In genomic region chr7:83524286-83525075, GRCh38 we compare ENCODE assay signal across 25 cellular contexts.
DNase-seq lines count a peak whose midpoint lies in the region; ATAC-seq and TF ChIP-seq lines count a peak whose summit lies in the region.
"Had no signal": no experiment of that assay in that cellular context is flagged by ENCODE, and none has a peak within 500 bp of the region (broad histone marks: within the 10 kb centered on the region; RNA-seq: fewer than 3 reads in every experiment).

No MANE protein-coding gene starts in this region.

- H3K4me3 ChIP-seq in choroid plexus epithelial cell (ENCODE audit: low read depth, low read length) (no peak overlapping the region), esophagus squamous epithelium (no peak overlapping the region)
- H3K4me3 ChIP-seq: body of pancreas, GM12878, heart right ventricle, lower lobe of right lung, sigmoid colon, testis had no signal

- H3K4me1 ChIP-seq in esophagus squamous epithelium, result no peaks in the 10 kb centered on the region
- H3K4me1 ChIP-seq: body of pancreas, heart right ventricle, lower lobe of right lung, testis had no signal

- no peaks in the 10 kb centered on the region for H3K9me3 Mint-ChIP-seq in Calu3 (ENCODE audit: low read depth, unreplicated experiment)
- H3K9me3 Mint-ChIP-seq in mesothelial cell of epicardium, result no peaks in the 10 kb centered on the region
- H3K9me3 Mint-ChIP-seq: activated CD4-positive, alpha-beta T cell treated with anti-CD3 and anti-CD28 coated beads, Interleukin-2, amount 10 ng/mL, durations not matched to agents 24 days and 14 days; activated naive CD8-positive, alpha-beta T cell treated with anti-CD3 and anti-CD28 coated beads for 36 hours; activated T-helper 2 cell treated with anti-CD3 and anti-CD28 coated beads, Interferon-gamma antibody, Interleukin-2, Interleukin-4, amounts not matched to agents 10 μg/mL and 5 μg/mL and 100 μg/mL, durations not matched to agents 14 hours and 24 hours and 36 hours; T-helper 1 cell treated with Interleukin-12 subunit alpha and Interleukin-12 subunit beta and Interleukin-4 antibody, amounts not matched to agents 30 μg/mL and 1 μg/mL, for 36 hours had no signal

- H3K4me1 Mint-ChIP-seq in Calu3 (ENCODE audit: low read depth, unreplicated experiment) (peaks cover 48% of the 10 kb centered on the region), mesothelial cell of epicardium (peaks cover 26% of the 10 kb centered on the region)
- H3K4me1 Mint-ChIP-seq: activated CD4-positive, alpha-beta T cell treated with anti-CD3 and anti-CD28 coated beads, Interleukin-2, amount 10 ng/mL, durations not matched to agents 24 days and 14 days; activated naive CD8-positive, alpha-beta T cell treated with anti-CD3 and anti-CD28 coated beads for 36 hours; stimulated activated memory B cell treated with anti-CD40 and anti-IgM and Interleukin-4, amounts not matched to agents 10 μg/mL and 1 μg/mL and 100 μg/mL, for 72 hours had no signal

- no peak overlapping the region for H3K27ac ChIP-seq in esophagus squamous epithelium
- H3K27ac ChIP-seq: body of pancreas, heart right ventricle, lower lobe of right lung, sigmoid colon, testis had no signal

- H3K9me3 ChIP-seq in esophagus squamous epithelium, result no peaks in the 10 kb centered on the region
- H3K9me3 ChIP-seq: body of pancreas, heart right ventricle, lower lobe of right lung, sigmoid colon, testis had no signal

- H3K27me3 Mint-ChIP-seq in Calu3 (ENCODE audit: unreplicated experiment) (no peaks in the 10 kb centered on the region), mesothelial cell of epicardium (ENCODE audit: low read depth) (no peaks in the 10 kb centered on the region)
- H3K27me3 Mint-ChIP-seq: activated CD4-positive, alpha-beta T cell treated with anti-CD3 and anti-CD28 coated beads, Interleukin-2, amount 10 ng/mL, durations not matched to agents 24 days and 14 days; activated naive CD8-positive, alpha-beta T cell treated with anti-CD3 and anti-CD28 coated beads for 36 hours; stimulated activated memory B cell treated with anti-CD40 and anti-IgM and Interleukin-4, amounts not matched to agents 10 μg/mL and 1 μg/mL and 100 μg/mL, for 72 hours had no signal

- ATAC-seq in esophagus mucosa (no peak), GM21528 (IDR thresholded peaks at IDR 0.05; ENCODE audit: low FRiP score, unreplicated experiment) (no peak)
- ATAC-seq: body of pancreas; GM12878; heart right ventricle; lower lobe of right lung; stimulated activated memory B cell treated with anti-CD40 and anti-IgM and Interleukin-4, amounts not matched to agents 10 μg/mL and 1 μg/mL and 100 μg/mL, for 72 hours had no signal

- CTCF ChIA-PET in Calu3 (lab: Charles Lee), result no interaction called here

- H3K36me3 ChIP-seq in esophagus squamous epithelium, result no peaks in the 10 kb centered on the region
- H3K36me3 ChIP-seq: heart right ventricle, lower lobe of right lung, sigmoid colon had no signal

- H3K4me3 Mint-ChIP-seq in Calu3 (ENCODE audit: low read depth, unreplicated experiment) (peak overlapping the region; percentile 11), mesothelial cell of epicardium (no peak overlapping the region)
- H3K4me3 Mint-ChIP-seq: activated CD4-positive, alpha-beta T cell treated with anti-CD3 and anti-CD28 coated beads, Interleukin-2, amount 10 ng/mL, durations not matched to agents 24 days and 14 days; activated naive CD8-positive, alpha-beta T cell treated with anti-CD3 and anti-CD28 coated beads for 36 hours; stimulated activated memory B cell treated with anti-CD40 and anti-IgM and Interleukin-4, amounts not matched to agents 10 μg/mL and 1 μg/mL and 100 μg/mL, for 72 hours; T-helper 1 cell treated with Interleukin-12 subunit alpha and Interleukin-12 subunit beta and Interleukin-4 antibody, amounts not matched to agents 30 μg/mL and 1 μg/mL, for 36 hours had no signal

- TF ChIP-seq POLR2A in esophagus squamous epithelium (IDR thresholded peaks at IDR 0.05), result no peak

- intact Hi-C loops in Calu3 (cut with micrococcal nuclease; ENCODE audit: unreplicated experiment), result loop anchor here (5.0 kb wide), 1 partner anchor 123 kb away; the partner anchor contains the start of gene SEMA3E
- intact Hi-C loops in esophagus squamous epithelium (cut with DNase I), result no loop called here

- H3K27ac Mint-ChIP-seq in Calu3 (ENCODE audit: unreplicated experiment) (peak overlapping the region; percentile 90), mesothelial cell of epicardium (peak overlapping the region; percentile 80)
- H3K27ac Mint-ChIP-seq: activated CD4-positive, alpha-beta T cell treated with anti-CD3 and anti-CD28 coated beads, Interleukin-2, amount 10 ng/mL, durations not matched to agents 24 days and 14 days; activated naive CD8-positive, alpha-beta T cell treated with anti-CD3 and anti-CD28 coated beads for 36 hours; activated T-helper 2 cell treated with anti-CD3 and anti-CD28 coated beads, Interferon-gamma antibody, Interleukin-2, Interleukin-4, amounts not matched to agents 10 μg/mL and 5 μg/mL and 100 μg/mL, durations not matched to agents 14 hours and 24 hours and 36 hours; stimulated activated memory B cell treated with anti-CD40 and anti-IgM and Interleukin-4, amounts not matched to agents 10 μg/mL and 1 μg/mL and 100 μg/mL, for 72 hours; T-helper 1 cell treated with Interleukin-12 subunit alpha and Interleukin-12 subunit beta and Interleukin-4 antibody, amounts not matched to agents 30 μg/mL and 1 μg/mL, for 36 hours had no signal

- BruUV-seq in Calu3 (replicated peaks; lab: Mats Ljungman, UMichigan), result no TSS peak

- no peaks in the 10 kb centered on the region for H3K36me3 Mint-ChIP-seq in Calu3 (ENCODE audit: insufficient read depth, unreplicated experiment)
- H3K36me3 Mint-ChIP-seq in mesothelial cell of epicardium, result no peaks in the 10 kb centered on the region
- H3K36me3 Mint-ChIP-seq: activated naive CD8-positive, alpha-beta T cell treated with anti-CD3 and anti-CD28 coated beads for 36 hours; stimulated activated memory B cell treated with anti-CD40 and anti-IgM and Interleukin-4, amounts not matched to agents 10 μg/mL and 1 μg/mL and 100 μg/mL, for 72 hours had no signal

- DNase-seq in Calu3 (no peak), LHCN-M2 (ENCODE audit: low read depth) (peak; percentile 76), choroid plexus epithelial cell (ENCODE audit: low read depth) (peak; percentile 26), mesothelial cell of epicardium (ENCODE audit: low spot score in 2 of 2, unreplicated experiment in 2 of 2) (no peak), esophagus squamous epithelium (lab: John Stamatoyannopoulos, UW) (no peak)
- DNase-seq in stimulated activated CD4-positive, alpha-beta T cell treated with anti-CD3 and anti-CD28 coated beads, Interleukin-12 subunit alpha, Interleukin-12 subunit beta, amount 100 ng/mL, for 4 hours, result no peak
- DNase-seq: activated CD4-positive, alpha-beta T cell treated with anti-CD3 and anti-CD28 coated beads, Interleukin-2, amount 10 ng/mL, durations not matched to agents 24 days and 14 days; activated CD8-positive, alpha-beta memory T cell treated with anti-CD3 and anti-CD28 coated beads, Interleukin-2, amount 50 U/mL, for 4 hours; activated naive CD8-positive, alpha-beta T cell treated with anti-CD3 and anti-CD28 coated beads for 36 hours; body of pancreas; C1 segment of cervical spinal cord; cortex of kidney; heart right ventricle; lower lobe of right lung; NCI-H1417; NCI-H2171; NCI-H69; sigmoid colon; testis had no signal

- 74 to 82% methylated on average over 4 of the region's 4 CpGs for WGBS in esophagus squamous epithelium, 2 donors

- no peak for TF ChIP-seq CTCF in Calu3 (IDR thresholded peaks at IDR 0.05; ENCODE audit: unreplicated experiment)
- no peak for TF ChIP-seq CTCF in choroid plexus epithelial cell (conservative IDR thresholded peaks at IDR 0.05; ENCODE audit: low read depth, low read length)
- TF ChIP-seq CTCF in mesothelial cell of epicardium (IDR thresholded peaks at IDR 0.05; ENCODE audit: unreplicated experiment), result no peak
- no peak for TF ChIP-seq CTCF in esophagus squamous epithelium (IDR thresholded peaks at IDR 0.05)

- no peaks in the 10 kb centered on the region for H3K27me3 ChIP-seq in esophagus squamous epithelium
- H3K27me3 ChIP-seq: body of pancreas, heart right ventricle, sigmoid colon, testis had no signal

Comparison
In these comparisons a context has a peak if more than half of its experiments do, and no peak if none do; other contexts are left out.
1. DNase-seq: peak in LHCN-M2 (single experiment) and choroid plexus epithelial cell (single experiment); none in Calu3 (single experiment), mesothelial cell of epicardium (0 of 2), esophagus squamous epithelium (single experiment) and stimulated activated CD4-positive, alpha-beta T cell treated with anti-CD3 and anti-CD28 coated beads, Interleukin-12 subunit alpha, Interleukin-12 subunit beta, amount 100 ng/mL, for 4 hours (single experiment).